Comparison of ENCODE assay signal across 8 cellular contexts in the genomic region with DNA sequence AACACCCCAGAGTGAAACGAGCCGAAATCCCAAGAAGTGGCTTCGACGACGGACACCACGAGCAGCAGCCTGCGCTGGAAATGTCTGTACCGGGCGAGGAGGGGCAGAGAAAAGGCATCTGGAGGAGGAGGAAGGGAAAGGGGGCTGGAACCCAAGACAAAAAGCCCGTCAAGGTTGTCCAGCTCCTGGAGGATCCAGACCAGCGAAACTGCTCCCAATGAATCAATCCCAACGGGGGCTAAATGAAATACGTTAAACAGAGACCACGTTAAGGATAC. TPM values are rescaled to one million over a fixed set of nuclear protein-coding genes. Genes with fewer than 3 reads are reported as not detected.
DNase-seq lines count a peak whose midpoint lies in the region; ATAC-seq and TF ChIP-seq lines count a peak whose summit lies in the region.

No MANE protein-coding gene starts in this region.

- no peaks in the 10 kb centered on the region for H3K9me3 Mint-ChIP-seq in naive thymus-derived CD8-positive, alpha-beta T cell

- peaks cover 0 to 3% (median 0%) of the 10 kb centered on the region in 5 donors for H3K27me3 Mint-ChIP-seq in naive thymus-derived CD8-positive, alpha-beta T cell

- H3K27ac ChIP-seq in WERI-Rb-1 (peak overlapping the region; percentile 73), esophagus muscularis mucosa (replicated peaks in 1 of 4) (peak overlapping the region; percentile 86 to 93 (median 92))

- H3K4me3 ChIP-seq in WERI-Rb-1 (ENCODE audit: low read depth, low read length) (peak overlapping the region; percentile 95), esophagus muscularis mucosa (peak overlapping the region; percentile 67 to 94 (median 88))

- no peaks in the 10 kb centered on the region for H3K36me3 Mint-ChIP-seq in naive thymus-derived CD8-positive, alpha-beta T cell

- H3K4me1 ChIP-seq in esophagus muscularis mucosa = peaks cover 5 to 34% (median 23%) of the 10 kb centered on the region in 4 donors

- H3K36me3 ChIP-seq in WERI-Rb-1 = no peaks in the 10 kb centered on the region
- no peaks in the 10 kb centered on the region for H3K36me3 ChIP-seq in esophagus muscularis mucosa

- H3K4me1 Mint-ChIP-seq in naive thymus-derived CD8-positive, alpha-beta T cell = peaks cover 9 to 38% (median 35%) of the 10 kb centered on the region in 4 donors

- no peaks in the 10 kb centered on the region for H3K27me3 ChIP-seq in WERI-Rb-1 (ENCODE audit: insufficient read depth, low read depth, severe bottlenecking)
- H3K27me3 ChIP-seq in esophagus muscularis mucosa = no peaks in the 10 kb centered on the region

- TF ChIP-seq POLR2A in esophagus muscularis mucosa (IDR thresholded peaks at IDR 0.05; ENCODE audit: low read depth) = no peak

- no peak for TF ChIP-seq CTCF in WERI-Rb-1 (IDR thresholded peaks at IDR 0.05; ENCODE audit: low read depth, low read length)
- TF ChIP-seq CTCF in esophagus muscularis mucosa (IDR thresholded peaks at IDR 0.05) = no peak

- H3K4me3 Mint-ChIP-seq in naive thymus-derived CD8-positive, alpha-beta T cell = peak overlapping the region; percentile 90 to 97 (median 94)

- intact Hi-C loops in esophagus muscularis mucosa (cut with DNase I) = loop anchor here (5.0 to 10.0 kb wide), 3 partner anchors 98 to 196 kb away; a partner anchor contains a TSS

- DNase-seq in NCI-H1105 treated with DMSO at 0.1 percent for 48 hours (lab: John Stamatoyannopoulos, UW) (peak; percentile 71), NCI-H1105 (lab: John Stamatoyannopoulos, UW) (no peak), WERI-Rb-1 (no peak), esophagus muscularis mucosa (ENCODE audit: extremely low spot score) (no peak)
- peak in 3 of 10 donors; percentile 12 to 25 (median 15) for DNase-seq in naive thymus-derived CD8-positive, alpha-beta T cell

- H3K9me3 ChIP-seq in WERI-Rb-1 (ENCODE audit: severe bottlenecking) (no peaks in the 10 kb centered on the region), esophagus muscularis mucosa (no peaks in the 10 kb centered on the region)

- H3K27ac Mint-ChIP-seq in naive thymus-derived CD8-positive, alpha-beta T cell = peak overlapping the region; percentile 77 to 96 (median 90)

- POLR2A ChIA-PET in naive thymus-derived CD8-positive, alpha-beta T cell (lab: Charles Lee) = interaction anchor here (0.6 to 2.3 kb wide), 6 partner anchors 105 to 199 kb away, joined by 3 to 10 read pairs (median 4); no protein-coding TSS in a partner anchor

- TF ChIP-seq EP300 in esophagus muscularis mucosa (IDR thresholded peaks at IDR 0.05) = no peak

- ATAC-seq in HG03378 (IDR thresholded peaks at IDR 0.05; ENCODE audit: unreplicated experiment) (peak; percentile 3), HG03457 (IDR thresholded peaks at IDR 0.05; ENCODE audit: unreplicated experiment) (no peak), HG02642 (IDR thresholded peaks at IDR 0.05; ENCODE audit: poor library complexity, unreplicated experiment) (no peak)
- peak; percentile 7 to 10 for ATAC-seq in naive thymus-derived CD8-positive, alpha-beta T cell

- WGBS in esophagus muscularis mucosa = 0% methylated on average over 14 of the region's 14 CpGs

RNA-seq across cellular contexts. Expression of a gene that starts 0.5 kb away (rescaled TPM):
- total RNA-seq in esophagus muscularis mucosa = 10 to 100 TPM; 29.7 to 58.6 (median 38.5) TPM
- total RNA-seq in naive thymus-derived CD8-positive, alpha-beta T cell = 10 to 100 TPM; 23.1 to 26.1 TPM
- 1 to 10 TPM in 2 of 3 donors, under 1 TPM in 1; 0.87 to 5.0 (median 4.1) TPM for polyA plus RNA-seq in naive thymus-derived CD8-positive, alpha-beta T cell

Comparison
In these comparisons a context has a peak if more than half of its experiments do, and no peak if none do; other contexts are left out.
1. ATAC-seq: peak in HG03378 (single experiment) and naive thymus-derived CD8-positive, alpha-beta T cell (2 of 2); none in HG03457 (single experiment) and HG02642 (single experiment).